9 cellular contexts compared by ENCODE assay signal in genomic region chr1:183806650-183807049, GRCh38. TPM values are rescaled to one million over a fixed set of nuclear protein-coding genes. Genes with fewer than 3 reads are reported as not detected.
DNase-seq lines count a peak whose midpoint lies in the region; ATAC-seq and TF ChIP-seq lines count a peak whose summit lies in the region.
"Had no signal": no experiment of that assay in that cellular context is flagged by ENCODE, and none has a peak within 500 bp of the region (broad histone marks: within the 10 kb centered on the region; RNA-seq: fewer than 3 reads in every experiment).

No MANE protein-coding gene starts in this region.

- peaks cover 17 to 21% of the 10 kb centered on the region in 2 donors for H3K27me3 Mint-ChIP-seq in T-cell
- H3K27me3 Mint-ChIP-seq in naive thymus-derived CD8-positive, alpha-beta T cell = peaks cover 5 to 33% (median 20%) of the 10 kb centered on the region in 5 donors

- H3K36me3 Mint-ChIP-seq in T-cell = peaks cover 15% of the 10 kb centered on the region
- peaks cover 0 to 21% (median 15%) of the 10 kb centered on the region in 3 donors for H3K36me3 Mint-ChIP-seq in naive thymus-derived CD8-positive, alpha-beta T cell

- DNase-seq in DMS79 (lab: John Stamatoyannopoulos, UW) (peak; percentile 26), WERI-Rb-1 (peak; percentile 35), sigmoid colon (no peak), T-cell (no peak), GM13977 (ENCODE audit: low spot score) (no peak), SJCRH30 (no peak)
- no peak for DNase-seq in naive thymus-derived CD8-positive, alpha-beta T cell

- POLR2A ChIA-PET in T-cell (lab: Charles Lee) = no interaction called here
- POLR2A ChIA-PET in naive thymus-derived CD8-positive, alpha-beta T cell (lab: Charles Lee) = no interaction called here

- H3K27ac ChIP-seq in WERI-Rb-1 (no peak overlapping the region), gastroesophageal sphincter (peak overlapping the region; percentile 20 to 92 (median 68)), sigmoid colon (peak overlapping the region; percentile 83 to 94 (median 90)), SJCRH30 (no peak overlapping the region)
- H3K27ac ChIP-seq: neutrophil had no signal

- H3K9me3 Mint-ChIP-seq in T-cell = peaks cover 0 to 15% (median 5%) of the 10 kb centered on the region in 3 donors
- peaks cover 0 to 26% (median 10%) of the 10 kb centered on the region in 9 donors for H3K9me3 Mint-ChIP-seq in naive thymus-derived CD8-positive, alpha-beta T cell

- peaks cover 6 to 17% (median 12%) of the 10 kb centered on the region in 3 donors for H3K4me1 Mint-ChIP-seq in T-cell
- H3K4me1 Mint-ChIP-seq in naive thymus-derived CD8-positive, alpha-beta T cell = peaks cover 6 to 14% (median 11%) of the 10 kb centered on the region in 4 donors

- WGBS in gastroesophageal sphincter (ENCODE audit: low coverage in 1 of 2), 2 donors = 14 to 43% methylated on average over 1 of the region's 1 CpG
- 67 to 68% methylated on average over 1 of the region's 1 CpG for WGBS in sigmoid colon, 2 donors

- TF ChIP-seq EP300 in gastroesophageal sphincter (IDR thresholded peaks at IDR 0.05) (no peak), sigmoid colon (IDR thresholded peaks at IDR 0.05) (no peak)

- TF ChIP-seq POLR2A in gastroesophageal sphincter (IDR thresholded peaks at IDR 0.05) (no peak), sigmoid colon (IDR thresholded peaks at IDR 0.05) (no peak)

- intact Hi-C loops in sigmoid colon (cut with DNase I) = loop anchor here (5.0 kb wide), 2 partner anchors 74 to 96 kb away; no protein-coding TSS in a partner anchor

- H3K36me3 ChIP-seq in WERI-Rb-1 = no peaks in the 10 kb centered on the region
- H3K36me3 ChIP-seq in gastroesophageal sphincter = no peaks in the 10 kb centered on the region
- peaks cover 0 to 3% (median 0%) of the 10 kb centered on the region in 4 donors for H3K36me3 ChIP-seq in sigmoid colon
- no peaks in the 10 kb centered on the region for H3K36me3 ChIP-seq in SJCRH30
- H3K36me3 ChIP-seq: neutrophil had no signal

- no peak overlapping the region for H3K27ac Mint-ChIP-seq in T-cell
- H3K27ac Mint-ChIP-seq in naive thymus-derived CD8-positive, alpha-beta T cell = no peak overlapping the region

- ATAC-seq in gastroesophageal sphincter (no peak), T-cell (replicated peaks in 1 of 4) (no peak)
- ATAC-seq in naive thymus-derived CD8-positive, alpha-beta T cell = no peak

- peaks cover 5% of the 10 kb centered on the region for H3K9me3 ChIP-seq in WERI-Rb-1 (ENCODE audit: severe bottlenecking)
- peaks cover 0 to 5% (median 0%) of the 10 kb centered on the region in 3 donors for H3K9me3 ChIP-seq in gastroesophageal sphincter
- peaks cover 0 to 2% (median under 1%) of the 10 kb centered on the region in 4 donors for H3K9me3 ChIP-seq in sigmoid colon
- H3K9me3 ChIP-seq in SJCRH30 (replicated peaks) = no peaks in the 10 kb centered on the region
- H3K9me3 ChIP-seq: neutrophil had no signal

- CTCF ChIA-PET in T-cell (lab: Charles Lee) = no interaction called here

- peak overlapping the region in 1 of 3 donors; percentile 92 for H3K4me3 Mint-ChIP-seq in T-cell
- H3K4me3 Mint-ChIP-seq in naive thymus-derived CD8-positive, alpha-beta T cell = peak overlapping the region in 5 of 10 donors; percentile 22 to 45 (median 36)

- TF ChIP-seq CTCF in WERI-Rb-1 (IDR thresholded peaks at IDR 0.05; ENCODE audit: low read depth, low read length) (no peak), gastroesophageal sphincter (IDR thresholded peaks at IDR 0.05) (no peak), sigmoid colon (IDR thresholded peaks at IDR 0.05) (no peak), GM13977 (IDR thresholded peaks at IDR 0.05; ENCODE audit: extremely low read depth, insufficient read depth, missing control alignments) (no peak)

- in situ Hi-C loops in GM13977 (cut with MboI; ENCODE audit: low pct_unique_long_range_greater_than_20kb, low sequenced_read_pairs, unreplicated experiment) = no loop called here

- H3K27me3 ChIP-seq in WERI-Rb-1 (ENCODE audit: insufficient read depth, low read depth, severe bottlenecking) (no peaks in the 10 kb centered on the region), gastroesophageal sphincter (no peaks in the 10 kb centered on the region), sigmoid colon (no peaks in the 10 kb centered on the region), SJCRH30 (no peaks in the 10 kb centered on the region)

- H3K4me3 ChIP-seq in WERI-Rb-1 (ENCODE audit: low read depth, low read length) (no peak overlapping the region), gastroesophageal sphincter (peak overlapping the region; percentile 51 to 73), sigmoid colon (peak overlapping the region; percentile 54 to 75 (median 66)), SJCRH30 (no peak overlapping the region)

- H3K4me1 ChIP-seq in gastroesophageal sphincter (peaks cover 7 to 62% (median 13%) of the 10 kb centered on the region in 3 donors), sigmoid colon (peaks cover 0 to 59% (median 30%) of the 10 kb centered on the region in 4 donors), SJCRH30 (no peaks in the 10 kb centered on the region)

RNA-seq across cellular contexts. Expression of gene RGL1, which starts 1.7 kb away (rescaled TPM):
- total RNA-seq in gastroesophageal sphincter (10 to 100 TPM; 31.3 to 57.8 (median 38.9) TPM), sigmoid colon (10 to 100 TPM; 23.8 to 42.1 (median 30.8) TPM), T-cell (1 to 10 TPM; 1.7 to 3.3 (median 2.3) TPM)
- 1 to 10 TPM; 8.3 to 9.6 (median 8.9) TPM for polyA plus RNA-seq in sigmoid colon
- total RNA-seq in SJCRH30 (2014; rRNA removed; shearing (Covaris generic)) = 0.32 and 0.35 TPM in 2 replicates
- total RNA-seq in naive thymus-derived CD8-positive, alpha-beta T cell = 1 to 10 TPM; 1.9 to 2.1 TPM
- polyA plus RNA-seq in naive thymus-derived CD8-positive, alpha-beta T cell = 1 to 10 TPM; 1.1 to 1.8 (median 1.4) TPM

Comparison
In these comparisons a context has a peak if more than half of its experiments do, and no peak if none do; other contexts are left out.
1. DNase-seq: peak in DMS79 (single experiment) and WERI-Rb-1 (single experiment); none in sigmoid colon (single experiment), T-cell (0 of 34), GM13977 (single experiment), SJCRH30 (0 of 2) and naive thymus-derived CD8-positive, alpha-beta T cell (0 of 10).
2. H3K27ac ChIP-seq: peak in gastroesophageal sphincter (4 of 4) and sigmoid colon (4 of 4); none in WERI-Rb-1 (single experiment) and SJCRH30 (single experiment).
3. H3K4me3 ChIP-seq: peak in gastroesophageal sphincter (2 of 2) and sigmoid colon (4 of 4); none in WERI-Rb-1 (single experiment) and SJCRH30 (single experiment).
4. RNA of gene RGL1, which starts 1.7 kb away (total RNA-seq): 31.3 to 57.8 TPM in gastroesophageal sphincter and 23.8 to 42.1 TPM in sigmoid colon; 1.7 to 3.3 TPM in T-cell, 1.9 to 2.1 TPM in naive thymus-derived CD8-positive, alpha-beta T cell and 0.32 to 0.35 TPM in SJCRH30; every median in the first group is over 4 times any median in the second.